ENCODE assay signal across 22 cellular contexts in the genomic region with DNA sequence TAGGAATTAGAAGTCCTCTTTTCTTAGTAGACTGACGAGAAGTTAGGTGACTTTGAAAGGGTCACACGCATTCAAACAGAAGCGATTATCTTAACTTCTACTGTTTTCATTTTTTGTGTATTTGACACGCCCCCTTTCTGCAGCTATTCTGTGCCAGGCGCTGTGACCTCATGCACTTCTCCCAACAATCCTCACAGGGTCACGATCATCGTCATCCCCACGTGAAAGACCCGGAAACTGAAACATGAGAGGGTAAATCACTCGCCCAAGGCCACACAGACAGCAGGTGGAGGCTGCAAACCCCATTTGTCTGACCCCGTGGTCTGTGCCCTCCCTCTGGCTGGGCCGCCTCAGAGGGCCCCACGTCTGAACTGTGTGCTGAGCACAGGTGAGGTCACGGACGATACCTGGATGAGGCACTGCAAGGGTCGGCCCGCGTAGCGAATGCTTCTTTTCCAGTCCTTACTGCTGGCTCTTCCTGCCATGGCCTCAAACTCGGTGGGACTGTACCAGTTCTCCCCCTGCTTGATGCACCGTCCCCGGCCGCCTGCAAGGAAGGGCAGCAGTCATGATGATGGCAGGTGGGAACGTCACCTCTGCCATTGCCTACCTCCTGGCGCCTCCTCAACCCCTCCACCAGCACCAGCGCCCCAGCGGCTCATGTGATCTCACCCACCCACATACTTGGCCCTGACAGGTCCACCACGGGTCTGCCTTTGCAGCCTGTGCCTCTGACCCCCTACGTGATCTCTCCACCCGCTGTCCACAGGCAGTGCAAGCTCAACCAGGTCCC. TPM values are rescaled to one million over a fixed set of nuclear protein-coding genes. Genes with fewer than 3 reads are reported as not detected.
"Had no signal": no experiment of that assay in that cellular context is flagged by ENCODE, and none has a peak within 500 bp of the region (broad histone marks: within the 10 kb centered on the region; RNA-seq: fewer than 3 reads in every experiment).

No MANE protein-coding gene starts in this region.

- H3K4me1 ChIP-seq: gastroesophageal sphincter, parathyroid adenoma had no signal

- H3K27me3 ChIP-seq: gastroesophageal sphincter, heart left ventricle, thyroid gland had no signal

- H3K4me3 ChIP-seq: gastroesophageal sphincter, heart left ventricle, left ventricle myocardium inferior, smooth muscle cell, thyroid gland had no signal

- H3K9me3 Mint-ChIP-seq: stimulated activated effector memory CD8-positive, alpha-beta T cell treated with anti-CD3 and anti-CD28 coated beads, Interleukin-12 subunit alpha, Interleukin-12 subunit beta, amount 100 ng/mL, for 72 hours had no signal

- H3K79me2 ChIP-seq: parathyroid adenoma had no signal

- DNase-seq: activated CD4-positive, alpha-beta T cell treated with anti-CD3 and anti-CD28 coated beads for 1 hour; activated CD4-positive, alpha-beta T cell treated with anti-CD3 and anti-CD28 coated beads, Interleukin-2, amount 50 U/mL, for 48 hours; activated naive CD4-positive, alpha-beta T cell treated with Interleukin-2 at 50 U/mL for 16 hours; aorta; cerebellar nuclear complex; effector CD4-positive, alpha-beta T cell; kidney; left ventricle myocardium inferior; mammary epithelial cell; naive B cell; stimulated activated CD4-positive, alpha-beta T cell treated with anti-CD3 and anti-CD28 coated beads, Interleukin-4, amount 100 ng/mL, for 24 hours; thyroid gland; WERI-Rb-1 had no signal

- ATAC-seq: gastroesophageal sphincter; heart left ventricle; sciatic nerve; stimulated activated effector memory CD8-positive, alpha-beta T cell treated with anti-CD3 and anti-CD28 coated beads, Interleukin-12 subunit alpha, Interleukin-12 subunit beta, amount 100 ng/mL, for 72 hours had no signal

- H3K4me3 Mint-ChIP-seq: stimulated activated effector memory CD8-positive, alpha-beta T cell treated with anti-CD3 and anti-CD28 coated beads, Interleukin-12 subunit alpha, Interleukin-12 subunit beta, amount 100 ng/mL, for 72 hours had no signal

- H3K27me3 Mint-ChIP-seq: naive B cell had no signal

- FAIRE-seq: kidney, urothelium cell line had no signal

- H2AFZ ChIP-seq: parathyroid adenoma had no signal

- H3K9me3 ChIP-seq: gastroesophageal sphincter, heart left ventricle, left ventricle myocardium inferior, thyroid gland had no signal

- H3K27ac ChIP-seq: gastroesophageal sphincter, heart left ventricle, left ventricle myocardium inferior, parathyroid adenoma, thyroid gland, WERI-Rb-1 had no signal

- H3K4me2 ChIP-seq: smooth muscle cell had no signal

- H3K9ac ChIP-seq: parathyroid adenoma had no signal

RNA-seq across cellular contexts. Expression of a gene that starts 49.6 kb away (rescaled TPM):
- total RNA-seq: smooth muscle cell had no signal

RNA-seq across cellular contexts. Expression of a gene that starts 59.7 kb away (rescaled TPM):
- total RNA-seq: aorta; gastroesophageal sphincter; kidney; left ventricle myocardium inferior; mammary epithelial cell; mononuclear cell; sciatic nerve; smooth muscle cell; T-helper 2 cell treated with Interferon-gamma antibody and Interleukin-4, amounts not matched to agents 100 ng/mL and 5 ng/mL, for 36 hours; thyroid gland had no signal
